In genomic region chr3:24305795-24306467, GRCh38 we compare ENCODE assay signal across 19 cellular contexts.
A peak's percentile ranks its signal among the peaks of the same experiment; 100 is the strongest.
DNase-seq lines count a peak whose midpoint lies in the region; ATAC-seq, FAIRE-seq and TF ChIP-seq lines count a peak whose summit lies in the region.
"Had no signal": no experiment of that assay in that cellular context is flagged by ENCODE, and none has a peak within 500 bp of the region (broad histone marks: within the 10 kb centered on the region; RNA-seq: fewer than 3 reads in every experiment).

No MANE protein-coding gene starts in this region.

- peaks cover 25% of the 10 kb centered on the region for H3K4me1 ChIP-seq in A549

- H3K27me3 Mint-ChIP-seq in mesothelial cell of epicardium (ENCODE audit: low read depth), result no peaks in the 10 kb centered on the region
- H3K27me3 Mint-ChIP-seq: stimulated activated memory B cell treated with anti-CD40 and anti-IgM and Interleukin-4, amounts not matched to agents 10 μg/mL and 1 μg/mL and 100 μg/mL, for 72 hours had no signal

- FAIRE-seq in A549 (lab: Jason Lieb, UNC) (no peak), HTR-8/SVneo (lab: Jason Lieb, UNC) (peak; percentile 66)
- FAIRE-seq: GM12878, GM19239 had no signal

- POLR2A ChIA-PET in A549 (lab: Yijun Ruan, JAX), result no interaction called here

- WGBS in A549 (ENCODE audit: missing lambda C conversion rate), result 45% methylated on average over 4 of the region's 4 CpGs

- no peak for TF ChIP-seq EP300 in A549 (IDR thresholded peaks at IDR 0.05)

- no peak overlapping the region for H3K4me3 Mint-ChIP-seq in mesothelial cell of epicardium
- H3K4me3 Mint-ChIP-seq: stimulated activated memory B cell treated with anti-CD40 and anti-IgM and Interleukin-4, amounts not matched to agents 10 μg/mL and 1 μg/mL and 100 μg/mL, for 72 hours had no signal

- no peaks in the 10 kb centered on the region for H3K9me3 ChIP-seq in A549
- H3K9me3 ChIP-seq: ovary had no signal

- CTCF ChIA-PET in A549 (lab: Yijun Ruan, JAX), result interaction anchor here (1.0 kb wide), 1 partner anchor 401 kb away, joined by 3 read pairs; no protein-coding TSS in a partner anchor

- H3K27ac Mint-ChIP-seq in mesothelial cell of epicardium, result peak overlapping the region; percentile 72
- H3K27ac Mint-ChIP-seq: stimulated activated memory B cell treated with anti-CD40 and anti-IgM and Interleukin-4, amounts not matched to agents 10 μg/mL and 1 μg/mL and 100 μg/mL, for 72 hours had no signal

- H3K9me3 Mint-ChIP-seq in mesothelial cell of epicardium, result no peaks in the 10 kb centered on the region
- H3K9me3 Mint-ChIP-seq: stimulated activated memory B cell treated with anti-CD40 and anti-IgM and Interleukin-4, amounts not matched to agents 10 μg/mL and 1 μg/mL and 100 μg/mL, for 72 hours had no signal

- peak overlapping the region; percentile 32 for H3K4me2 ChIP-seq in A549

- no peaks in the 10 kb centered on the region for H3K36me3 Mint-ChIP-seq in mesothelial cell of epicardium
- H3K36me3 Mint-ChIP-seq: stimulated activated memory B cell treated with anti-CD40 and anti-IgM and Interleukin-4, amounts not matched to agents 10 μg/mL and 1 μg/mL and 100 μg/mL, for 72 hours had no signal

- TF ChIP-seq RAD21 in A549 (conservative IDR thresholded peaks at IDR 0.05 in 1 of 2, IDR thresholded peaks at IDR 0.05 in 1 of 2), result no peak

- no peak overlapping the region for H3K27ac ChIP-seq in A549
- H3K27ac ChIP-seq: ovary had no signal

- peaks cover 23% of the 10 kb centered on the region for H3K4me1 Mint-ChIP-seq in mesothelial cell of epicardium
- H3K4me1 Mint-ChIP-seq: stimulated activated memory B cell treated with anti-CD40 and anti-IgM and Interleukin-4, amounts not matched to agents 10 μg/mL and 1 μg/mL and 100 μg/mL, for 72 hours had no signal

- DNase-seq in A549 (ENCODE audit: low read depth in 1 of 2, low spot score in 1 of 2) (no peak), HTR-8/SVneo (ENCODE audit: insufficient read length, low spot score) (peak; percentile 36), brain pericyte (ENCODE audit: low read depth, low spot score) (peak; percentile 38), mesothelial cell of epicardium (ENCODE audit: low spot score in 2 of 2, unreplicated experiment in 2 of 2) (no peak), DMS53 treated with DMSO at 0.1 percent for 48 hours (lab: John Stamatoyannopoulos, UW; ENCODE audit: unreplicated experiment) (no peak), SHP77 treated with DMSO at 0.1 percent for 48 hours (lab: John Stamatoyannopoulos, UW) (no peak), NCI-H526 treated with DMSO at 0.1 percent for 48 hours (lab: John Stamatoyannopoulos, UW) (no peak)
- DNase-seq: DMS79 treated with DMSO at 0.1 percent for 48 hours; effector CD8-positive, alpha-beta T cell; GOT3; head of caudate nucleus; NCI-H1092; ovary; stimulated activated CD4-positive, alpha-beta T cell treated with anti-CD3 and anti-CD28 coated beads, Interleukin-4, amount 100 ng/mL, for 1 hour had no signal

- no peak for TF ChIP-seq CTCF in A549 (IDR thresholded peaks at IDR 0.05)
- no peak for TF ChIP-seq CTCF in mesothelial cell of epicardium (IDR thresholded peaks at IDR 0.05; ENCODE audit: unreplicated experiment)

- ATAC-seq in A549 (no peak), HG03095 (IDR thresholded peaks at IDR 0.05; ENCODE audit: unreplicated experiment) (no peak)
- ATAC-seq: activated CD4-positive, CD25-positive, alpha-beta regulatory T cell treated with anti-CD3 and anti-CD28 coated beads, Interleukin-2, amount 50 U/mL, for 24 hours; GM12878; stimulated activated memory B cell treated with anti-CD40 and anti-IgM and Interleukin-4, amounts not matched to agents 10 μg/mL and 1 μg/mL and 100 μg/mL, for 72 hours had no signal

- no peak overlapping the region for H3K4me3 ChIP-seq in A549
- H3K4me3 ChIP-seq: GM12878, ovary had no signal

- no peak for TF ChIP-seq POLR2A in A549 (IDR thresholded peaks at IDR 0.05; ENCODE audit: low read length)

TF ChIP-seq in A549, 52 proteins besides CTCF, POLR2A, EP300 and RAD21:
- no peak for TF ChIP-seq ZFP36 (IDR thresholded peaks at IDR 0.05; ENCODE audit: borderline replicate concordance, partially characterized antibody)
- no peak for TF ChIP-seq ZNF302 (CRISPR knock-in tag; IDR thresholded peaks at IDR 0.05)
- TF ChIP-seq FOSB (CRISPR knock-in tag; IDR thresholded peaks at IDR 0.05), result no peak
- no peak for TF ChIP-seq SREBF2 (IDR thresholded peaks at IDR 0.05)

Comparison
In these comparisons a context has a peak if more than half of its experiments do, and no peak if none do; other contexts are left out.
1. DNase-seq: peak in HTR-8/SVneo (single experiment) and brain pericyte (single experiment); none in A549 (0 of 2), mesothelial cell of epicardium (0 of 2), DMS53 treated with DMSO at 0.1 percent for 48 hours (single experiment), SHP77 treated with DMSO at 0.1 percent for 48 hours (single experiment) and NCI-H526 treated with DMSO at 0.1 percent for 48 hours (single experiment).